Comparison of ENCODE assay signal across 18 cellular contexts in genomic region chr21:42369821-42370220, GRCh38. TPM values are rescaled to one million over a fixed set of nuclear protein-coding genes. Genes with fewer than 3 reads are reported as not detected.
"Had no signal": no experiment of that assay in that cellular context is flagged by ENCODE, and none has a peak within 500 bp of the region (broad histone marks: within the 10 kb centered on the region; RNA-seq: fewer than 3 reads in every experiment).

No MANE protein-coding gene starts in this region.

- H3K27ac ChIP-seq: right lobe of liver had no signal

- H3K27me3 Mint-ChIP-seq: activated CD4-positive, alpha-beta memory T cell treated with anti-CD3 and anti-CD28 coated beads for 36 hours; activated naive CD8-positive, alpha-beta T cell had no signal

- H3K4me3 Mint-ChIP-seq: activated CD4-positive, alpha-beta memory T cell treated with anti-CD3 and anti-CD28 coated beads for 36 hours; activated naive CD8-positive, alpha-beta T cell; immature natural killer cell; nephron; T-helper 2 cell treated with Interferon-gamma antibody and Interleukin-4, amounts not matched to agents 5 μg/mL and 100 μg/mL, for 36 hours had no signal

- H3K9me3 Mint-ChIP-seq: activated CD4-positive, alpha-beta memory T cell treated with anti-CD3 and anti-CD28 coated beads for 36 hours; immature natural killer cell; nephron; T-helper 2 cell treated with Interferon-gamma antibody and Interleukin-4, amounts not matched to agents 5 μg/mL and 100 μg/mL, for 36 hours had no signal

- H3K27ac Mint-ChIP-seq: activated CD4-positive, alpha-beta memory T cell treated with anti-CD3 and anti-CD28 coated beads for 36 hours; activated naive CD8-positive, alpha-beta T cell; immature natural killer cell; nephron; T-helper 2 cell treated with Interferon-gamma antibody and Interleukin-4, amounts not matched to agents 5 μg/mL and 100 μg/mL, for 36 hours had no signal

- ATAC-seq: esophagus mucosa, right lobe of liver had no signal

- H3K4me1 Mint-ChIP-seq: immature natural killer cell had no signal

- DNase-seq: activated CD4-positive, alpha-beta memory T cell treated with anti-CD3 and anti-CD28 coated beads for 36 hours; activated CD4-positive, alpha-beta T cell treated with anti-CD3 and anti-CD28 coated beads for 1 hour; activated effector memory CD4-positive, alpha-beta T cell treated with anti-CD3 and anti-CD28 coated beads, Interleukin-2, amount 50 U/mL, for 16 hours; activated T-cell treated with anti-CD3 and anti-CD28 coated beads, Interleukin-2, amount 50 U/mL, for 48 hours; amniotic stem cell; hypothalamus; immature natural killer cell; mesenchymal stem cell had no signal

- H3K36me3 Mint-ChIP-seq: activated naive CD8-positive, alpha-beta T cell had no signal

RNA-seq across cellular contexts. Expression of gene TFF1, which starts 3.5 kb away (rescaled TPM):
- total RNA-seq: activated CD4-positive, alpha-beta memory T cell treated with anti-CD3 and anti-CD28 coated beads for 36 hours; cardiac septum; esophagus mucosa; liver; osteocyte; pulmonary artery endothelial cell; right lobe of liver; urinary bladder had no signal

RNA-seq across cellular contexts. Expression of gene TFF2, which starts 19.0 kb away (rescaled TPM):
- total RNA-seq: activated CD4-positive, alpha-beta memory T cell treated with anti-CD3 and anti-CD28 coated beads for 36 hours; cardiac septum; esophagus mucosa; liver; osteocyte; pulmonary artery endothelial cell; urinary bladder had no signal

RNA-seq across cellular contexts. Expression of gene TMPRSS3, which starts 26.0 kb away (rescaled TPM):
- total RNA-seq: cardiac septum, osteocyte, pulmonary artery endothelial cell, urinary bladder had no signal

RNA-seq across cellular contexts. Expression of gene UBASH3A, which starts 33.9 kb away (rescaled TPM):
- total RNA-seq: cardiac septum, osteocyte, pulmonary artery endothelial cell had no signal

RNA-seq across cellular contexts. Expression of gene TFF3, which starts 54.6 kb away (rescaled TPM):
- total RNA-seq: activated CD4-positive, alpha-beta memory T cell treated with anti-CD3 and anti-CD28 coated beads for 36 hours; pulmonary artery endothelial cell had no signal
